ENCODE assay signal across 17 cellular contexts in the genomic region with DNA sequence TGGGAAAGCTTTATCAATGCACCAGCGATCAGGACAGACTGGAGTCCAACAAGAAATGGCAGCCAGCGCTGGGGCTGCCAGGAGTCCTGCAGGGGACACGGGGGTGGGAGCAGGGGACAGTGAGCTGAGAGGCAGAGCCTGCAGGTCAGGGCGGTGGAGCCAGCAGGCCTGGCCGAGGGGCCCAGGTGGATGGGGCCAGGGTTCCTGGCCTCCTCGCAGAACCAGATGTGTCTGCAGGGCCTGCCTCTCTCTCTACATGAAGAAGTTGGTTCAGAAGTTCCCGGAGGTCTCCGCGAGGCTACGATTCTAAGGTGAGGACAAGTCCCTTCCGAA.
A peak's percentile ranks its signal among the peaks of the same experiment; 100 is the strongest.
DNase-seq lines count a peak whose midpoint lies in the region; ATAC-seq, FAIRE-seq and TF ChIP-seq lines count a peak whose summit lies in the region.
"Had no signal": no experiment of that assay in that cellular context is flagged by ENCODE, and none has a peak within 500 bp of the region (broad histone marks: within the 10 kb centered on the region; RNA-seq: fewer than 3 reads in every experiment).

No MANE protein-coding gene starts in this region.

- H3K9me3 Mint-ChIP-seq in activated T-helper 17 cell treated with anti-CD3 and anti-CD28 coated beads, Interleukin-2, amount 50 U/mL, for 72 hours, result peaks cover 5% of the 10 kb centered on the region
- H3K9me3 Mint-ChIP-seq: GM23338 had no signal

- DNase-seq in WERI-Rb-1 (peak; percentile 6), kidney (peak; percentile 39), osteoblast (ENCODE audit: insufficient read length, low spot score, missing footprints) (peak; percentile 10)
- DNase-seq: AML-193; C1 segment of cervical spinal cord; Calu3; CD4-positive, alpha-beta T cell; DMS79 had no signal

- FAIRE-seq in kidney (lab: Jason Lieb, UNC), result no peak
- FAIRE-seq: GM12878 had no signal

- H4K20me1 ChIP-seq in BLaER1 (no peaks in the 10 kb centered on the region), osteoblast (ENCODE audit: insufficient read depth, low read length) (no peaks in the 10 kb centered on the region)

- H3K9ac ChIP-seq in BLaER1 (peak overlapping the region; percentile 19; the same call in 1 of the 2 replicates), kidney (ENCODE audit: low read length in 2 of 2) (no peak overlapping the region)

- no peaks in the 10 kb centered on the region for H3K36me3 Mint-ChIP-seq in activated T-helper 17 cell treated with anti-CD3 and anti-CD28 coated beads, Interleukin-2, amount 50 U/mL, for 72 hours (ENCODE audit: low read depth)

- no peaks in the 10 kb centered on the region for H3K36me3 ChIP-seq in BLaER1
- no peaks in the 10 kb centered on the region for H3K36me3 ChIP-seq in WERI-Rb-1
- H3K36me3 ChIP-seq in kidney (ENCODE audit: control insufficient read depth in 1 of 2, insufficient read depth in 2 of 2, low read length in 2 of 2), result no peaks in the 10 kb centered on the region
- no peaks in the 10 kb centered on the region for H3K36me3 ChIP-seq in osteoblast (ENCODE audit: insufficient read depth, low read length)

- H3K27me3 ChIP-seq in BLaER1 (no peaks in the 10 kb centered on the region), WERI-Rb-1 (ENCODE audit: insufficient read depth, low read depth, severe bottlenecking) (no peaks in the 10 kb centered on the region), osteoblast (ENCODE audit: insufficient read depth, low read length) (no peaks in the 10 kb centered on the region)

- no peak overlapping the region for H2AFZ ChIP-seq in osteoblast (ENCODE audit: low read length)
- H2AFZ ChIP-seq: GM23338 had no signal

- H3K9me3 ChIP-seq in BLaER1 (peaks cover 11% of the 10 kb centered on the region), WERI-Rb-1 (ENCODE audit: severe bottlenecking) (peaks cover 3% of the 10 kb centered on the region), kidney (ENCODE audit: control insufficient read depth in 1 of 2, low read length in 2 of 2) (peaks cover 0 to 3% of the 10 kb centered on the region in 2 donors), osteoblast (ENCODE audit: low read depth, low read length) (no peaks in the 10 kb centered on the region)

- ATAC-seq in HG02623 (IDR thresholded peaks at IDR 0.05; ENCODE audit: unreplicated experiment) (no peak), HG02981 (IDR thresholded peaks at IDR 0.05; ENCODE audit: unreplicated experiment) (no peak), HG03196 (IDR thresholded peaks at IDR 0.05; ENCODE audit: unreplicated experiment) (no peak)
- ATAC-seq in activated T-helper 17 cell treated with anti-CD3 and anti-CD28 coated beads, Interleukin-2, amount 50 U/mL, for 72 hours (replicated peaks), result no peak
- ATAC-seq: GM12878, GM23338 had no signal

- TF ChIP-seq CTCF in WERI-Rb-1 (IDR thresholded peaks at IDR 0.05; ENCODE audit: low read depth, low read length), result no peak
- no peak for TF ChIP-seq CTCF in kidney (IDR thresholded peaks at IDR 0.05; ENCODE audit: borderline replicate concordance, extremely low read depth, insufficient read depth)
- no peak for TF ChIP-seq CTCF in osteoblast (IDR thresholded peaks at IDR 0.05; ENCODE audit: extremely low read depth, low read depth, low read length)

- no peaks in the 10 kb centered on the region for H3K4me1 Mint-ChIP-seq in activated T-helper 17 cell treated with anti-CD3 and anti-CD28 coated beads, Interleukin-2, amount 50 U/mL, for 72 hours

- peaks cover 36% of the 10 kb centered on the region for H3K4me1 ChIP-seq in BLaER1
- H3K4me1 ChIP-seq in kidney (ENCODE audit: control insufficient read depth in 1 of 2, insufficient read depth in 1 of 2, low read depth in 1 of 2, low read length in 2 of 2), result no peaks in the 10 kb centered on the region
- H3K4me1 ChIP-seq in osteoblast (ENCODE audit: insufficient read depth, low read length), result no peaks in the 10 kb centered on the region

- peaks cover 12% of the 10 kb centered on the region for H3K27me3 Mint-ChIP-seq in activated T-helper 17 cell treated with anti-CD3 and anti-CD28 coated beads, Interleukin-2, amount 50 U/mL, for 72 hours

- H3K27ac ChIP-seq in BLaER1 (peak overlapping the region; percentile 58; the same call in 1 of the 2 replicates), WERI-Rb-1 (no peak overlapping the region), kidney (ENCODE audit: low read depth in 2 of 2, low read length in 2 of 2) (no peak overlapping the region), osteoblast (ENCODE audit: low read depth, low read length) (no peak overlapping the region)
- H3K27ac ChIP-seq: 22Rv1, HL-60 had no signal

- H3K79me2 ChIP-seq in osteoblast (ENCODE audit: insufficient read depth, low read length), result no peaks in the 10 kb centered on the region

- H3K4me3 ChIP-seq in BLaER1 (no peak overlapping the region), WERI-Rb-1 (ENCODE audit: low read depth, low read length) (no peak overlapping the region), kidney (ENCODE audit: low read length in 2 of 2) (no peak overlapping the region), osteoblast (ENCODE audit: insufficient read depth, low read length) (no peak overlapping the region)
- H3K4me3 ChIP-seq: GM12878, GM23338 had no signal

- H3K27ac Mint-ChIP-seq in activated T-helper 17 cell treated with anti-CD3 and anti-CD28 coated beads, Interleukin-2, amount 50 U/mL, for 72 hours, result no peak overlapping the region
- H3K27ac Mint-ChIP-seq: CD4-positive, alpha-beta T cell; GM23338 had no signal

- intact Hi-C loops in kidney (cut with DNase I), result no loop called here

- H3K4me2 ChIP-seq in BLaER1, result peak overlapping the region; percentile 81
- H3K4me2 ChIP-seq in osteoblast (ENCODE audit: insufficient read depth, low read length), result no peak overlapping the region
- H3K4me2 ChIP-seq: GM23338 had no signal

- no peak overlapping the region for H3K4me3 Mint-ChIP-seq in activated T-helper 17 cell treated with anti-CD3 and anti-CD28 coated beads, Interleukin-2, amount 50 U/mL, for 72 hours
- H3K4me3 Mint-ChIP-seq: CD4-positive, alpha-beta T cell; GM23338 had no signal
